In the genomic region with DNA sequence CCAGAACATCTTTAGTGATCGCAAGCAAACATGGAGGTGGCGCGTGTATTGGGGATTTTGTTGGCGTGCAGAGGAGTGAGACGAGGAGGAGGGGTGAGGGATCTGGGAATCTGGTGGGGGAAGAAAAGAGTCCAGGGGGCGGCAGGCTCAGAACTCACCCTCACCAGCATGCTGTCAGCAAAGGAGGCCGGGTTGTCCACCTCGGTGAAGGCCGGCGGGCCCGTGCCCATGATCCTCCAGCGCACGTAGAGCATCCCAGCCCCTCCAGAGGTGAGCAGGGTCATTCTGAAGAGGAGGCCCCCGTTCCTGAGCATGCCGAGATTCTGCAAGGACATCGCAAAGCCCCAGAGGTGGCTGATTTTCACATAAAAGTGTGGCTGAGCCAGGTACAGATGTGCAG, we compare ENCODE assay signal across 22 cellular contexts. TPM values are rescaled to one million over a fixed set of nuclear protein-coding genes. Genes with fewer than 3 reads are reported as not detected.
A peak's percentile ranks its signal among the peaks of the same experiment; 100 is the strongest.
DNase-seq lines count a peak whose midpoint lies in the region; ATAC-seq, FAIRE-seq and TF ChIP-seq lines count a peak whose summit lies in the region.
"Had no signal": no experiment of that assay in that cellular context is flagged by ENCODE, and none has a peak within 500 bp of the region (broad histone marks: within the 10 kb centered on the region; RNA-seq: fewer than 3 reads in every experiment).

No MANE protein-coding gene starts in this region.

- H3K9me3 Mint-ChIP-seq in neural crest cell = no peaks in the 10 kb centered on the region
- H3K9me3 Mint-ChIP-seq in activated naive CD4-positive, alpha-beta T cell treated with anti-CD3 and anti-CD28 coated beads for 36 hours = no peaks in the 10 kb centered on the region
- H3K9me3 Mint-ChIP-seq: CD4-positive, CD25-positive, alpha-beta regulatory T cell; CD8-positive, alpha-beta T cell had no signal

- CTCF ChIA-PET in activated naive CD4-positive, alpha-beta T cell treated with anti-CD3 and anti-CD28 coated beads for 36 hours (lab: Charles Lee) = no interaction called here

- peaks cover 16% of the 10 kb centered on the region for H3K36me3 ChIP-seq in cardiac muscle cell
- peaks cover 0 to 93% (median 42%) of the 10 kb centered on the region in 9 donors for H3K36me3 ChIP-seq in heart right ventricle
- H3K36me3 ChIP-seq in kidney (ENCODE audit: control insufficient read depth in 1 of 2, insufficient read depth in 2 of 2, low read length in 2 of 2) = peaks cover 10 to 20% of the 10 kb centered on the region in 2 donors

- FAIRE-seq in kidney (lab: Jason Lieb, UNC) = no peak
- FAIRE-seq: A204.1, G401.6, GM12878 had no signal

- DNase-seq in cardiac muscle cell (ENCODE audit: low read depth in 1 of 2, low spot score in 1 of 2) (no peak), heart right ventricle (no peak), kidney (peak; percentile 66), neural crest cell (ENCODE audit: low read depth, low spot score) (no peak)
- no peak for DNase-seq in activated naive CD4-positive, alpha-beta T cell treated with anti-CD3 and anti-CD28 coated beads for 36 hours
- DNase-seq: Caco-2; CD4-positive, CD25-positive, alpha-beta regulatory T cell; CD8-positive, alpha-beta T cell; DMS153; DND-41; GOT3 had no signal

- H3K27ac ChIP-seq in cardiac muscle cell (peak overlapping the region; percentile 64), heart right ventricle (no peak overlapping the region), kidney (ENCODE audit: low read depth in 2 of 2, low read length in 2 of 2) (no peak overlapping the region), temporal lobe (ENCODE audit: low read depth, low read length) (peak overlapping the region; percentile 82)
- H3K27ac ChIP-seq: 22Rv1, BLaER1, C4-2B had no signal

- WGBS in heart right ventricle, 2 donors = 82 to 95% methylated on average over 16 of the region's 16 CpGs

- ATAC-seq in heart right ventricle = no peak
- no peak for ATAC-seq in GM21526 (IDR thresholded peaks at IDR 0.05; ENCODE audit: low FRiP score, unreplicated experiment)
- ATAC-seq in HG03571 (IDR thresholded peaks at IDR 0.05; ENCODE audit: unreplicated experiment) = no peak
- ATAC-seq: CD8-positive, alpha-beta T cell; GM12878 had no signal

- TF ChIP-seq CTCF in cardiac muscle cell (IDR thresholded peaks at IDR 0.05; ENCODE audit: low read depth, low read length) = no peak
- no peak for TF ChIP-seq CTCF in heart right ventricle (IDR thresholded peaks at IDR 0.05)
- no peak for TF ChIP-seq CTCF in kidney (IDR thresholded peaks at IDR 0.05; ENCODE audit: borderline replicate concordance, extremely low read depth, insufficient read depth)
- TF ChIP-seq CTCF in neural crest cell (conservative IDR thresholded peaks at IDR 0.05) = no peak

- no peak overlapping the region for H3K4me3 Mint-ChIP-seq in neural crest cell
- no peak overlapping the region for H3K4me3 Mint-ChIP-seq in activated naive CD4-positive, alpha-beta T cell treated with anti-CD3 and anti-CD28 coated beads for 36 hours
- H3K4me3 Mint-ChIP-seq: B cell; CD4-positive, CD25-positive, alpha-beta regulatory T cell; CD8-positive, alpha-beta T cell had no signal

- H3K9me3 ChIP-seq in cardiac muscle cell (ENCODE audit: low read depth) (no peaks in the 10 kb centered on the region), heart right ventricle (no peaks in the 10 kb centered on the region), kidney (ENCODE audit: control insufficient read depth in 1 of 2, low read length in 2 of 2) (no peaks in the 10 kb centered on the region)
- H3K9me3 ChIP-seq: BLaER1, Caco-2, HAP-1 had no signal

- peaks cover 24% of the 10 kb centered on the region for H3K36me3 Mint-ChIP-seq in neural crest cell (ENCODE audit: low read depth)
- peaks cover 35% of the 10 kb centered on the region for H3K36me3 Mint-ChIP-seq in activated naive CD4-positive, alpha-beta T cell treated with anti-CD3 and anti-CD28 coated beads for 36 hours (ENCODE audit: low read depth)

- intact Hi-C loops in heart right ventricle (cut with DNase I) = no loop called here
- intact Hi-C loops in kidney (cut with DNase I) = no loop called here
- intact Hi-C loops in activated naive CD4-positive, alpha-beta T cell treated with anti-CD3 and anti-CD28 coated beads for 36 hours (cut with micrococcal nuclease) = no loop called here

- no peaks in the 10 kb centered on the region for H3K27me3 Mint-ChIP-seq in neural crest cell (ENCODE audit: low read depth)
- H3K27me3 Mint-ChIP-seq in activated naive CD4-positive, alpha-beta T cell treated with anti-CD3 and anti-CD28 coated beads for 36 hours (ENCODE audit: low read depth) = no peaks in the 10 kb centered on the region
- H3K27me3 Mint-ChIP-seq: B cell; CD4-positive, CD25-positive, alpha-beta regulatory T cell had no signal

- H3K9ac ChIP-seq in kidney (ENCODE audit: low read length in 2 of 2) = no peak overlapping the region
- H3K9ac ChIP-seq: BLaER1 had no signal

- peaks cover 8% of the 10 kb centered on the region for H3K4me1 Mint-ChIP-seq in neural crest cell
- H3K4me1 Mint-ChIP-seq in activated naive CD4-positive, alpha-beta T cell treated with anti-CD3 and anti-CD28 coated beads for 36 hours (ENCODE audit: low read depth) = no peaks in the 10 kb centered on the region
- H3K4me1 Mint-ChIP-seq: B cell had no signal

- H3K27ac Mint-ChIP-seq in neural crest cell (ENCODE audit: unreplicated experiment) = peak overlapping the region; percentile 62
- no peak overlapping the region for H3K27ac Mint-ChIP-seq in activated naive CD4-positive, alpha-beta T cell treated with anti-CD3 and anti-CD28 coated beads for 36 hours
- H3K27ac Mint-ChIP-seq: B cell; CD8-positive, alpha-beta T cell had no signal

- H3K4me3 ChIP-seq in cardiac muscle cell = no peak overlapping the region
- H3K4me3 ChIP-seq in heart right ventricle = no peak overlapping the region
- no peak overlapping the region for H3K4me3 ChIP-seq in kidney (ENCODE audit: low read length in 2 of 2)
- H3K4me3 ChIP-seq: BLaER1, GM12878, HAP-1 had no signal

- H3K27me3 ChIP-seq in cardiac muscle cell (no peaks in the 10 kb centered on the region), heart right ventricle (no peaks in the 10 kb centered on the region)
- H3K27me3 ChIP-seq: BLaER1 had no signal

- H3K4me1 ChIP-seq in cardiac muscle cell (ENCODE audit: low read depth) = peaks cover 20% of the 10 kb centered on the region
- no peaks in the 10 kb centered on the region for H3K4me1 ChIP-seq in heart right ventricle
- H3K4me1 ChIP-seq in kidney (ENCODE audit: control insufficient read depth in 1 of 2, insufficient read depth in 1 of 2, low read depth in 1 of 2, low read length in 2 of 2) = no peaks in the 10 kb centered on the region
- H3K4me1 ChIP-seq: BLaER1, Caco-2, HAP-1 had no signal

RNA-seq across cellular contexts. Expression of gene TMTC4, which starts 37.2 kb away (rescaled TPM):
- 29.3 and 35.0 TPM in 2 replicates for total RNA-seq in cardiac muscle cell
- 25.6 and 28.1 TPM in 2 replicates for polyA plus RNA-seq in cardiac muscle cell
- total RNA-seq in heart right ventricle = 1 to 10 TPM; 4.4 to 9.4 (median 6.5) TPM
- 1 to 10 TPM; 2.5 to 4.4 TPM for polyA plus RNA-seq in heart right ventricle
- 15.1 TPM for total RNA-seq in kidney
- polyA plus RNA-seq in kidney (ENCODE audit: insufficient read depth, low read depth, low replicate concordance) = 10.5 TPM
- 51.7 and 57.1 TPM in 2 replicates for total RNA-seq in neural crest cell
- 52.1 TPM for total RNA-seq in temporal lobe
- total RNA-seq in activated naive CD4-positive, alpha-beta T cell treated with anti-CD3 and anti-CD28 coated beads for 36 hours = 10 to 100 TPM; 16.1 to 18.5 TPM

RNA-seq across cellular contexts. Expression of gene GGACT, which starts 48.8 kb away (rescaled TPM):
- total RNA-seq in cardiac muscle cell (3.9 and 8.3 TPM in 2 replicates), heart right ventricle (1 to 10 TPM in 8 of 10 donors, under 1 TPM in 2; 0.53 to 3.5 (median 2.0) TPM), kidney (9.3 TPM), neural crest cell (4.3 and 5.9 TPM in 2 replicates), temporal lobe (0.49 TPM)
- polyA plus RNA-seq in cardiac muscle cell (4.4 and 5.9 TPM in 2 replicates), heart right ventricle (under 1 TPM; 0.51 to 0.84 TPM), kidney (ENCODE audit: insufficient read depth, low read depth, low replicate concordance) (15.6 TPM)
- total RNA-seq in activated naive CD4-positive, alpha-beta T cell treated with anti-CD3 and anti-CD28 coated beads for 36 hours = 1 to 10 TPM; 3.9 to 6.6 TPM

Comparison
In these comparisons a context has a peak if more than half of its experiments do, and no peak if none do; other contexts are left out.
1. H3K27ac ChIP-seq: peak in cardiac muscle cell (single experiment) and temporal lobe (single experiment); none in heart right ventricle (0 of 10) and kidney (0 of 2).